Comparison of ENCODE assay signal across 9 cellular contexts in genomic region chr1:235015291-235015990, GRCh38.
DNase-seq lines count a peak whose midpoint lies in the region; ATAC-seq and TF ChIP-seq lines count a peak whose summit lies in the region.
"Had no signal": no experiment of that assay in that cellular context is flagged by ENCODE, and none has a peak within 500 bp of the region (broad histone marks: within the 10 kb centered on the region; RNA-seq: fewer than 3 reads in every experiment).

No MANE protein-coding gene starts in this region.

- H3K36me3 ChIP-seq in MM.1S (replicated peaks; ENCODE audit: insufficient read depth, low read length) = no peaks in the 10 kb centered on the region
- no peaks in the 10 kb centered on the region for H3K36me3 ChIP-seq in mesenchymal stem cell (ENCODE audit: control insufficient read depth in 1 of 2, insufficient read depth in 2 of 2, low read depth in 1 of 2, low read length in 2 of 2)
- no peaks in the 10 kb centered on the region for H3K36me3 ChIP-seq in gastrocnemius medialis

- H2BK120ac ChIP-seq in mesenchymal stem cell (ENCODE audit: low read depth, low read length) = no peak overlapping the region

- H2BK5ac ChIP-seq in mesenchymal stem cell (ENCODE audit: low read depth, low read length, poor library complexity, severe bottlenecking) = no peak overlapping the region

- H2BK12ac ChIP-seq in mesenchymal stem cell (ENCODE audit: low read length in 2 of 2) = no peak overlapping the region

- no peak overlapping the region for H3K18ac ChIP-seq in mesenchymal stem cell (ENCODE audit: low read depth in 1 of 2, low read length in 2 of 2)

- no peaks in the 10 kb centered on the region for H3K79me1 ChIP-seq in mesenchymal stem cell (replicated peaks; ENCODE audit: low read length, poor library complexity, severe bottlenecking)

- no peaks in the 10 kb centered on the region for H3K79me2 ChIP-seq in MM.1S (ENCODE audit: low read length)

- no peak overlapping the region for H3K4ac ChIP-seq in mesenchymal stem cell (ENCODE audit: low read depth in 1 of 2, low read length in 2 of 2)

- H3K27me3 ChIP-seq in MM.1S (replicated peaks; ENCODE audit: insufficient read depth, low read length) = no peaks in the 10 kb centered on the region; the same call in 1 of the 2 replicates
- H3K27me3 ChIP-seq in mesenchymal stem cell (ENCODE audit: control insufficient read depth in 1 of 2, insufficient read depth in 1 of 2, low read length in 2 of 2) = no peaks in the 10 kb centered on the region
- H3K27me3 ChIP-seq in gastrocnemius medialis = no peaks in the 10 kb centered on the region

- no peak overlapping the region for H2AFZ ChIP-seq in MM.1S (ENCODE audit: low read length)
- no peak overlapping the region for H2AFZ ChIP-seq in mesenchymal stem cell (ENCODE audit: low read depth, low read length)

- CTCF ChIA-PET in GM10248 (lab: Yijun Ruan, JAX) = interaction anchor here (0.7 to 3.0 kb wide), 9 partner anchors 9 to 515 kb away, joined by 3 to 15 read pairs (median 5); no protein-coding TSS in a partner anchor

- peak; percentile 41 for DNase-seq in GM10248 (ENCODE audit: extremely low spot score)
- peak; percentile 29 for DNase-seq in MM.1S
- DNase-seq in mesenchymal stem cell = no peak
- no peak for DNase-seq in gastrocnemius medialis
- DNase-seq in SHP77 treated with DMSO at 0.1 percent for 48 hours (lab: John Stamatoyannopoulos, UW) = no peak
- no peak for DNase-seq in Ammon's horn (ENCODE audit: low spot score)
- no peak for DNase-seq in NCI-H146 treated with DMSO at 0.1 percent for 48 hours (lab: John Stamatoyannopoulos, UW; ENCODE audit: unreplicated experiment)
- DNase-seq: mesendoderm had no signal

- H3K23ac ChIP-seq in mesenchymal stem cell (ENCODE audit: low read length in 2 of 2) = no peak overlapping the region

- intact Hi-C loops in gastrocnemius medialis (cut with DNase I; ENCODE audit: low total_unique reads) = no loop called here

- H2AK5ac ChIP-seq in mesenchymal stem cell (ENCODE audit: low read length, severe bottlenecking) = no peak overlapping the region

- peak overlapping the region; percentile 6; the same call in 1 of the 2 replicates for H3K4me2 ChIP-seq in MM.1S (ENCODE audit: low read depth, low read length)
- no peak overlapping the region for H3K4me2 ChIP-seq in mesenchymal stem cell (ENCODE audit: low read length, poor library complexity, severe bottlenecking)

- TF ChIP-seq CTCF in GM10248 (IDR thresholded peaks at IDR 0.05; ENCODE audit: control extremely low read depth, extremely low read depth, low read depth, missing control alignments) (no peak), MM.1S (IDR thresholded peaks at IDR 0.05; ENCODE audit: low read length) (no peak), gastrocnemius medialis (IDR thresholded peaks at IDR 0.05 in 4 of 5, conservative IDR thresholded peaks at IDR 0.05 in 1 of 5) (no peak)

- H3K4me1 ChIP-seq in MM.1S (ENCODE audit: low read length) (peaks cover 36% of the 10 kb centered on the region), mesenchymal stem cell (ENCODE audit: control insufficient read depth, insufficient read depth, low read depth, low read length) (peaks cover 8% of the 10 kb centered on the region), gastrocnemius medialis (peaks cover 4 to 13% of the 10 kb centered on the region in 2 donors)

- H3K9me2 ChIP-seq in MM.1S (replicated peaks; ENCODE audit: insufficient read depth, low read length) = no peaks in the 10 kb centered on the region

- TF ChIP-seq POLR2A in gastrocnemius medialis (IDR thresholded peaks at IDR 0.05) = no peak

- peak overlapping the region; percentile 71 for H3K27ac ChIP-seq in MM.1S (ENCODE audit: low read length)
- H3K27ac ChIP-seq in mesenchymal stem cell (ENCODE audit: low read length, poor library complexity, severe bottlenecking) = no peak overlapping the region
- H3K27ac ChIP-seq in gastrocnemius medialis = no peak overlapping the region

- H4K20me1 ChIP-seq in MM.1S (ENCODE audit: insufficient read depth, low read length) = no peaks in the 10 kb centered on the region

- no peak overlapping the region for H4K8ac ChIP-seq in mesenchymal stem cell (ENCODE audit: low read length)

- in situ Hi-C loops in gastrocnemius medialis (cut with MboI; ENCODE audit: low sequenced_read_pairs in 4 of 4) = no loop called here

- H3K4me3 ChIP-seq in MM.1S (ENCODE audit: low read length) (no peak overlapping the region), mesenchymal stem cell (ENCODE audit: insufficient read depth in 1 of 2, low read depth in 1 of 2, low read length in 2 of 2) (no peak overlapping the region), gastrocnemius medialis (no peak overlapping the region)

- H3K14ac ChIP-seq in mesenchymal stem cell (ENCODE audit: low read length in 2 of 2) = no peak overlapping the region

- POLR2A ChIA-PET in GM10248 (lab: Yijun Ruan, JAX) = interaction anchor here (0.6 to 2.3 kb wide), 9 partner anchors 9 to 64 kb away, joined by 3 to 11 read pairs (median 5); no protein-coding TSS in a partner anchor

- ATAC-seq in GM21526 (IDR thresholded peaks at IDR 0.05; ENCODE audit: low FRiP score, unreplicated experiment) = peak; percentile 26
- ATAC-seq in gastrocnemius medialis = no peak

- H2BK15ac ChIP-seq in mesenchymal stem cell (ENCODE audit: low read depth, poor library complexity, severe bottlenecking) = no peak overlapping the region

- H3K9me3 ChIP-seq in MM.1S (replicated peaks; ENCODE audit: insufficient read depth, low read length) = no peaks in the 10 kb centered on the region
- H3K9me3 ChIP-seq in mesenchymal stem cell (ENCODE audit: control insufficient read depth, low read length) = peaks cover 12% of the 10 kb centered on the region
- no peaks in the 10 kb centered on the region for H3K9me3 ChIP-seq in gastrocnemius medialis

- H3K9ac ChIP-seq in MM.1S (ENCODE audit: low read length) (peak overlapping the region; percentile 23; the same call in 1 of the 2 replicates), mesenchymal stem cell (ENCODE audit: low read length) (peak overlapping the region; percentile 17)

- no peak overlapping the region for H4K91ac ChIP-seq in mesenchymal stem cell (ENCODE audit: low read length)

- peaks cover 26% of the 10 kb centered on the region for H3F3A ChIP-seq in MM.1S (ENCODE audit: insufficient read depth, low read length)

- WGBS in mesenchymal stem cell = 96% methylated on average over 5 of the region's 6 CpGs

Comparison
In these comparisons a context has a peak if more than half of its experiments do, and no peak if none do; other contexts are left out.
1. DNase-seq: peak in GM10248 (single experiment) and MM.1S (single experiment); none in mesenchymal stem cell (single experiment), gastrocnemius medialis (0 of 2), SHP77 treated with DMSO at 0.1 percent for 48 hours (single experiment), Ammon's horn (single experiment) and NCI-H146 treated with DMSO at 0.1 percent for 48 hours (single experiment).